In the genomic region with DNA sequence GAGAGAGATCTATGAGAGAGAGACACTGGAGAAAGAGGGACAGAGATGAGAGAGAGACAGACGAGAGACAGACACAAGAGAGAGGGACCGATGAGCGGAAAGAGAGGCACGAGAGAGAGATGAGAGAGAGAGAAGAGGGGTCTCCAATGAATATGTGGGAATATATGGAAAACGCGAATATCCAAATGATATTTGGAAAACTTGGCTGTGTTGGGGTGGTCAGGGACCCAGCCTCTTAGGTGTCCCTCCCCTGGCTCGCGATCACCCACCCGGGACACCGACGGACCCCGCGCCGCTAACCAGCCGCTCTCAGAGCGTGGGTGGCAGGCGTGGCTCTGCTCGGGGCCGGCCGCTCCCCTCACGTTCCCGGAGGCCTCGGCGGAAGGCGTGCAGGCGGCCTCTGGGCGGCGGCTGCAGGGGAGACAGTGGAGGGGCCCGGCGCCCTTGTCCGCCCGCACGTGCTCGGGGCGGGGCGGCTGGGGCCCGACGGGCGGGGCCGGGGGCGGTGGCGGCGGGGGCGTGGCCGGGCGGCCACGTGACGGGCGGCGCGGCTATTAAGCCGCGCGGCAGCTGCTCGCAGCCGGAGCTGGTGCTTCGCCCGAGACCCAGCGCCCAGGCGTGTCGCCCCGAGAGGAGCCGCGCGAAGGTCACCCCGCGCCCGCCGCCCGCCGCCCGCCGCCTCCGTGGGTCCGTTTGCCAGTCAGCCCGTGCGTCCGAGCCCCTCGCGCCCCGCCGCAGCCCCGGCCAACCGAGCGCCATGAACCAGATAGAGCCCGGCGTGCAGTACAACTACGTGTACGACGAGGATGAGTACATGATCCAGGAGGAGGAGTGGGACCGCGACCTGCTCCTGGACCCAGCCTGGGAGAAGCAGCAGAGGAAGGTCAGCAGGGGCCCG, we compare ENCODE assay signal across 8 cellular contexts. TPM values are rescaled to one million over a fixed set of nuclear protein-coding genes. Genes with fewer than 3 reads are reported as not detected.
DNase-seq lines count a peak whose midpoint lies in the region; ATAC-seq, FAIRE-seq and TF ChIP-seq lines count a peak whose summit lies in the region.

ACTN2 (plus strand) TSS at position 583 of the 898 bp plus-strand sequence; CDS start at position 758, 175 bp downstream.

- intact Hi-C loops in ovary (cut with DNase I), result no loop called here

- H3K9me3 Mint-ChIP-seq in glutamatergic neuron (ENCODE audit: unreplicated experiment) (peaks cover 7% of the 10 kb centered on the region), type B pancreatic cell (no peaks in the 10 kb centered on the region)

- H3K36me3 Mint-ChIP-seq in glutamatergic neuron (ENCODE audit: unreplicated experiment), result peaks cover 7% of the 10 kb centered on the region
- H3K36me3 Mint-ChIP-seq in type B pancreatic cell, result no peaks in the 10 kb centered on the region

- H3K4me3 ChIP-seq in NT2/D1 (ENCODE audit: insufficient read length, low read depth) (peak within 1 kb of the TSS; percentile 65), ovary (peak within 1 kb of the TSS; percentile 34)

- TF ChIP-seq POLR2A in ovary (IDR thresholded peaks at IDR 0.05), result no peak

- WGBS in ovary, 3 donors, result 4 to 12% (median 10%) methylated on average over 33 to 93 of the region's 93 CpGs

- peak within 1 kb of the TSS; percentile 80 for H3K9ac ChIP-seq in NT2/D1 (ENCODE audit: insufficient read length, low read depth)

- H3K4me3 Mint-ChIP-seq in glutamatergic neuron (ENCODE audit: unreplicated experiment), result peak within 1 kb of the TSS; percentile 88
- H3K4me3 Mint-ChIP-seq in type B pancreatic cell, result peak within 1 kb of the TSS; percentile 80

- TF ChIP-seq CTCF in glutamatergic neuron (IDR thresholded peaks at IDR 0.05; ENCODE audit: partially characterized antibody, unreplicated experiment), result no peak
- TF ChIP-seq CTCF in ovary (IDR thresholded peaks at IDR 0.05), result no peak
- TF ChIP-seq CTCF in type B pancreatic cell (conservative IDR thresholded peaks at IDR 0.05), result no peak

- H3K4me1 Mint-ChIP-seq in glutamatergic neuron (ENCODE audit: low read depth, unreplicated experiment) (peaks cover 4% of the 10 kb centered on the region), type B pancreatic cell (ENCODE audit: unreplicated experiment) (peaks cover 8% of the 10 kb centered on the region)

- no peaks in the 10 kb centered on the region for H3K36me3 ChIP-seq in NT2/D1 (ENCODE audit: insufficient read depth, insufficient read length, low read length)
- H3K36me3 ChIP-seq in ovary, result no peaks in the 10 kb centered on the region

- FAIRE-seq in GM18507 (lab: Jason Lieb, UNC), result no peak

- DNase-seq in GM18507 (ENCODE audit: extremely low spot score, insufficient read length, low read depth), result peak; percentile 12
- peak; percentile 43 for DNase-seq in NT2/D1 (ENCODE audit: low read depth, low spot score)
- DNase-seq in activated gamma-delta T cell (lab: John Stamatoyannopoulos, UW), result peak; percentile 14
- DNase-seq in glutamatergic neuron, result peak; percentile 70
- peak; percentile 57 to 79 (median 66) for DNase-seq in ovary
- peak; percentile 76 for DNase-seq in type B pancreatic cell (ENCODE audit: extremely low spot score, unreplicated experiment)
- DNase-seq in NCI-H1436 treated with DMSO at 0.1 percent for 48 hours (lab: John Stamatoyannopoulos, UW), result no peak

- H3K9me3 ChIP-seq in NT2/D1 (ENCODE audit: insufficient read depth, low read length) (no peaks in the 10 kb centered on the region), ovary (no peaks in the 10 kb centered on the region)

- TF ChIP-seq EP300 in ovary (IDR thresholded peaks at IDR 0.05), result no peak

- H3K27ac Mint-ChIP-seq in glutamatergic neuron (ENCODE audit: unreplicated experiment) (peak within 1 kb of the TSS; percentile 40), type B pancreatic cell (peak within 1 kb of the TSS; percentile 40)

- peaks cover 14% of the 10 kb centered on the region for H3K27me3 Mint-ChIP-seq in glutamatergic neuron (ENCODE audit: unreplicated experiment)
- peaks cover 66% of the 10 kb centered on the region for H3K27me3 Mint-ChIP-seq in type B pancreatic cell

- H3K27ac ChIP-seq in ovary, result no peak within 1 kb of the TSS

- H3K4me1 ChIP-seq in NT2/D1 (ENCODE audit: insufficient read depth, insufficient read length) (no peaks in the 10 kb centered on the region), ovary (ENCODE audit: insufficient read depth) (peaks cover 6% of the 10 kb centered on the region)

- H3K27me3 ChIP-seq in NT2/D1 (ENCODE audit: insufficient read depth, insufficient read length) (peaks cover 23% of the 10 kb centered on the region), ovary (no peaks in the 10 kb centered on the region)

- ATAC-seq in HG02885 (IDR thresholded peaks at IDR 0.05; ENCODE audit: poor library complexity, unreplicated experiment), result peak; percentile 86

RNA-seq across cellular contexts. Expression of gene ACTN2, which starts in this region (rescaled TPM):
- total RNA-seq in glutamatergic neuron (ENCODE audit: unreplicated experiment), result 2.7 TPM
- 1 to 10 TPM in 3 of 7 donors, under 1 TPM in 4; 0.34 to 2.7 (median 0.83) TPM for total RNA-seq in ovary
- polyA plus RNA-seq in ovary, result 1 to 10 TPM; 1.1 to 1.6 TPM
- 0.21 and 2.4 TPM in 2 replicates for total RNA-seq in type B pancreatic cell (ENCODE audit: low replicate concordance)
